ENCODE assay signal across 12 cellular contexts in the genomic region with DNA sequence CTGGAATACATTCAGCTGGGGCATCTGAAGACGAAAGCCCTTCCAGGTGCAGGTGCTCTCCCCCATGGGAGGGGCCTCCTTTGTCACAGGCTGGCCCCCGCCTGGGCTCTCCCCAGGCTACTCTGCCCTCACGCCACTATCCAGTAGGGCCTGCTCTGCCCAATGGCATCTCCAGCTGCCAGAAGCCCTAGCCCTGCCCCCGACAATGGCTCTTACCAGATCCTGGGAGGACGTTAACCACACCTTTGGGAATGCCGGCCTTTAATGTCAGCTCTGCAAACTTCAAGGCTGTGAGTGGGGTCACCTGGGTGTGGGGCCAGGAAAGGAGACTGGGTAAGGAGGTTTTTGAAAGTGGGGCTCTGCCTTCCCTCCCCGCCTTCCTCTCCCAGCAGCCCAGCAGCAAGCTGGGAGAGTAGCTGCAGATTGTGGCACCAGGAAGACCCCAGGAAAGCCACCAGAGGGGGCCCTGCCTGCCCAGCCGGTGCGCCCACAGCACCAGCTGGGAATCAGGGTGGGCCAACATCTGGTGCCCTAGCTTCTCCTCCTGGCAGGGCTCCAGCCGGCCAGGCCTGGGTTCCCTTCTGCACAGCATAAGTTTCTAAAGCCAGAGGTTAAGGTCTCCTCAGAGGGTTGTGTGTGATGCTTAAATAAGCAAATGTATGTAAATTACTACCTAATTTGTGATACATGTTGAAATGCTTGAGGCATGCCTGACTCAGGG. TPM values are rescaled to one million over a fixed set of nuclear protein-coding genes. Genes with fewer than 3 reads are reported as not detected.
DNase-seq lines count a peak whose midpoint lies in the region; ATAC-seq and TF ChIP-seq lines count a peak whose summit lies in the region.
"Had no signal": no experiment of that assay in that cellular context is flagged by ENCODE, and none has a peak within 500 bp of the region (broad histone marks: within the 10 kb centered on the region; RNA-seq: fewer than 3 reads in every experiment).

No MANE protein-coding gene starts in this region.

- CTCF ChIA-PET in activated CD4-positive, alpha-beta T cell treated with anti-CD3 and anti-CD28 coated beads for 36 hours (lab: Charles Lee), result no interaction called here

- H3K9me3 Mint-ChIP-seq in activated CD4-positive, alpha-beta T cell treated with anti-CD3 and anti-CD28 coated beads for 36 hours (ENCODE audit: low read depth), result no peaks in the 10 kb centered on the region
- no peaks in the 10 kb centered on the region for H3K9me3 Mint-ChIP-seq in endothelial cell (ENCODE audit: unreplicated experiment)
- no peaks in the 10 kb centered on the region for H3K9me3 Mint-ChIP-seq in activated T-helper 17 cell treated with anti-CD3 and anti-CD28 coated beads, Interleukin-2, amount 50 U/mL, for 72 hours

- intact Hi-C loops in activated CD4-positive, alpha-beta T cell treated with anti-CD3 and anti-CD28 coated beads for 36 hours (cut with DNase I, micrococcal nuclease), result no loop called here
- intact Hi-C loops in sciatic nerve (cut with DNase I), result no loop called here

- peaks cover 2% of the 10 kb centered on the region for H3K27me3 Mint-ChIP-seq in activated CD4-positive, alpha-beta T cell treated with anti-CD3 and anti-CD28 coated beads for 36 hours
- peaks cover 8% of the 10 kb centered on the region for H3K27me3 Mint-ChIP-seq in endothelial cell (ENCODE audit: unreplicated experiment)
- H3K27me3 Mint-ChIP-seq in activated T-helper 17 cell treated with anti-CD3 and anti-CD28 coated beads, Interleukin-2, amount 50 U/mL, for 72 hours, result peaks cover 8% of the 10 kb centered on the region

- no peak for ATAC-seq in activated CD4-positive, alpha-beta T cell treated with anti-CD3 and anti-CD28 coated beads for 36 hours
- no peak for ATAC-seq in sciatic nerve
- ATAC-seq in activated T-helper 17 cell treated with anti-CD3 and anti-CD28 coated beads, Interleukin-2, amount 50 U/mL, for 72 hours (replicated peaks), result no peak

- DNase-seq in activated CD4-positive, alpha-beta T cell treated with anti-CD3 and anti-CD28 coated beads for 48 hours, result peak; percentile 0
- DNase-seq in activated CD4-positive, alpha-beta T cell treated with anti-CD3 and anti-CD28 coated beads for 36 hours, result no peak
- DNase-seq in NCI-H146 treated with DMSO at 0.1 percent for 48 hours (lab: John Stamatoyannopoulos, UW; ENCODE audit: unreplicated experiment) (peak; percentile 95), endothelial cell (ENCODE audit: low spot score) (peak; percentile 3), sciatic nerve (ENCODE audit: low spot score) (peak; percentile 35), MV-4-11 (lab: John Stamatoyannopoulos, UW) (no peak)
- no peak for DNase-seq in stimulated activated CD4-positive, alpha-beta T cell treated with anti-CD3 and anti-CD28 coated beads, Interleukin-4, amount 100 ng/mL, for 24 hours
- DNase-seq: amygdala, foreskin melanocyte, NCI-H187, T-helper 2 cell had no signal

- no peaks in the 10 kb centered on the region for H3K36me3 Mint-ChIP-seq in activated CD4-positive, alpha-beta T cell treated with anti-CD3 and anti-CD28 coated beads for 36 hours (ENCODE audit: low read depth)
- H3K36me3 Mint-ChIP-seq in endothelial cell (ENCODE audit: low read depth, unreplicated experiment), result no peaks in the 10 kb centered on the region
- H3K36me3 Mint-ChIP-seq in activated T-helper 17 cell treated with anti-CD3 and anti-CD28 coated beads, Interleukin-2, amount 50 U/mL, for 72 hours (ENCODE audit: low read depth), result no peaks in the 10 kb centered on the region

- H3K4me1 Mint-ChIP-seq in activated CD4-positive, alpha-beta T cell treated with anti-CD3 and anti-CD28 coated beads for 36 hours, result no peaks in the 10 kb centered on the region
- H3K4me1 Mint-ChIP-seq in endothelial cell (ENCODE audit: unreplicated experiment), result no peaks in the 10 kb centered on the region
- no peaks in the 10 kb centered on the region for H3K4me1 Mint-ChIP-seq in activated T-helper 17 cell treated with anti-CD3 and anti-CD28 coated beads, Interleukin-2, amount 50 U/mL, for 72 hours

- H3K4me3 Mint-ChIP-seq in activated CD4-positive, alpha-beta T cell treated with anti-CD3 and anti-CD28 coated beads for 36 hours, result no peak overlapping the region
- no peak overlapping the region for H3K4me3 Mint-ChIP-seq in endothelial cell (ENCODE audit: unreplicated experiment)
- H3K4me3 Mint-ChIP-seq in activated T-helper 17 cell treated with anti-CD3 and anti-CD28 coated beads, Interleukin-2, amount 50 U/mL, for 72 hours, result no peak overlapping the region

- POLR2A ChIA-PET in activated CD4-positive, alpha-beta T cell treated with anti-CD3 and anti-CD28 coated beads for 36 hours (lab: Charles Lee), result no interaction called here

- no peak overlapping the region for H3K27ac Mint-ChIP-seq in activated CD4-positive, alpha-beta T cell treated with anti-CD3 and anti-CD28 coated beads for 36 hours
- no peak overlapping the region for H3K27ac Mint-ChIP-seq in endothelial cell (ENCODE audit: unreplicated experiment)
- H3K27ac Mint-ChIP-seq in activated T-helper 17 cell treated with anti-CD3 and anti-CD28 coated beads, Interleukin-2, amount 50 U/mL, for 72 hours, result no peak overlapping the region

- no peak for TF ChIP-seq CTCF in endothelial cell (IDR thresholded peaks at IDR 0.05; ENCODE audit: unreplicated experiment)

RNA-seq across cellular contexts. Expression of a gene that starts 40.4 kb away (rescaled TPM):
- 10 to 100 TPM; 23.1 to 26.6 TPM for total RNA-seq in activated CD4-positive, alpha-beta T cell treated with anti-CD3 and anti-CD28 coated beads for 36 hours
- total RNA-seq in endothelial cell (ENCODE audit: unreplicated experiment), result 52.3 TPM
- total RNA-seq in sciatic nerve, result 42.8 TPM
- 10 to 100 TPM; 33.1 to 50.8 TPM for total RNA-seq in activated T-helper 17 cell treated with anti-CD3 and anti-CD28 coated beads, Interleukin-2, amount 50 U/mL, for 72 hours

RNA-seq across cellular contexts. Expression of a gene that starts 56.1 kb away (rescaled TPM):
- under 1 TPM; 0.05 to 0.18 TPM for total RNA-seq in activated CD4-positive, alpha-beta T cell treated with anti-CD3 and anti-CD28 coated beads for 36 hours
- total RNA-seq in endothelial cell (ENCODE audit: unreplicated experiment) (not detected), sciatic nerve (4.1 TPM)
- total RNA-seq in activated T-helper 17 cell treated with anti-CD3 and anti-CD28 coated beads, Interleukin-2, amount 50 U/mL, for 72 hours, result under 1 TPM; 0.24 to 0.26 TPM

Comparison
In these comparisons a context has a peak if more than half of its experiments do, and no peak if none do; other contexts are left out.
1. DNase-seq: peak in activated CD4-positive, alpha-beta T cell treated with anti-CD3 and anti-CD28 coated beads for 48 hours (single experiment), NCI-H146 treated with DMSO at 0.1 percent for 48 hours (single experiment), endothelial cell (single experiment) and sciatic nerve (single experiment); none in activated CD4-positive, alpha-beta T cell treated with anti-CD3 and anti-CD28 coated beads for 36 hours (single experiment), stimulated activated CD4-positive, alpha-beta T cell treated with anti-CD3 and anti-CD28 coated beads, Interleukin-4, amount 100 ng/mL, for 24 hours (single experiment) and MV-4-11 (single experiment).